Comparison of ENCODE assay signal across 1 cellular context in genomic region chr3:23438657-23439056, GRCh38.
TF ChIP-seq lines count a peak whose summit lies in the region.

No MANE protein-coding gene starts in this region.

TF ChIP-seq in WTC11, 78 proteins besides CTCF, POLR2A, EP300 and RAD21 (continued from another document):
- TF ChIP-seq ZNF138 (CRISPR knock-in tag; conservative IDR thresholded peaks at IDR 0.05) (no peak), HMGA2 (CRISPR knock-in tag; IDR thresholded peaks at IDR 0.05) (no peak), TEAD4 (CRISPR knock-in tag; IDR thresholded peaks at IDR 0.05) (no peak), JUN (CRISPR knock-in tag; IDR thresholded peaks at IDR 0.05) (no peak), ERG (CRISPR knock-in tag; IDR thresholded peaks at IDR 0.05) (no peak), ZSCAN18 (CRISPR knock-in tag; IDR thresholded peaks at IDR 0.05) (no peak), SMAD4 (CRISPR knock-in tag; IDR thresholded peaks at IDR 0.05) (no peak)
